Comparison of ENCODE assay signal across 22 cellular contexts in the genomic region with DNA sequence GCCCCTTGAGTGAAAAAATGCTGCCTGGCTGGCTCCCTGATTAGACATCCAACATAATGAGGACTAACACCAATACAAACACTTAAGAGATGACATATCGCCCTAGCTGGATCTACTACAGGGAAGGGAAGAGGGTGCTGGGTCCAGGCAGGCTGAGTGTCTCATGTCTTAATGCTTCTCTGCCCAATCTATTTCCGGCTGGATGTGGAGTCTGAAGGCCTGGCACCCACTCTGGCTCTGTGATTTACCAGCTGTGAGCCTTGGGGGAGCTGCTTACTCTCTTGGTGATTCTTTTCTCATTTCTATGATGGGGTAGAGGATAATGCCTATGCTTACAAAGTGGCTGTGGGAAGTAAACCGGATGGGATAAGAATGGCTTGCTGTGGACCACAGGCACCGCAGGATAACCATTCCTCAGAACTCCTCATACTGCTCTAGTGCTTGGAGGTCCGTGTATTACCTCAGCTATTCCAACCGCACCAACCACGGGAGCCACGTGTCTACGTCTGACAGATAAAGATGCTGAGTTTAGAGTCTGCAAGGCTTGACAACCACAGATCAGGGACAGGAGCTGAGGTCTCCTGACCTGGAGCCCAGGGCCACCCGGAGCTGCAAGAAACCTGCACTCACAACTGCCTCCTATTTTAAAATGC.
DNase-seq lines count a peak whose midpoint lies in the region; ATAC-seq, FAIRE-seq and TF ChIP-seq lines count a peak whose summit lies in the region.
"Had no signal": no experiment of that assay in that cellular context is flagged by ENCODE, and none has a peak within 500 bp of the region (broad histone marks: within the 10 kb centered on the region; RNA-seq: fewer than 3 reads in every experiment).

No MANE protein-coding gene starts in this region.

- H3K36me3 Mint-ChIP-seq in activated naive CD4-positive, alpha-beta T cell treated with anti-CD3 and anti-CD28 coated beads, Interleukin-2, amount 50 U/mL, for 24 hours = peaks cover 9% of the 10 kb centered on the region
- peaks cover 10% of the 10 kb centered on the region for H3K36me3 Mint-ChIP-seq in activated naive CD4-positive, alpha-beta T cell treated with anti-CD3 and anti-CD28 coated beads for 36 hours (ENCODE audit: low read depth)

- POLR2A ChIA-PET in K562 (lab: Yijun Ruan, JAX) = interaction anchor here (0.7 kb wide), 1 partner anchor 94 kb away, joined by 3 read pairs; no protein-coding TSS in a partner anchor

- H3K27me3 ChIP-seq in K562 (ENCODE audit: control insufficient read depth in 2 of 2, insufficient read depth in 2 of 2, low read length in 2 of 2) (peaks cover 0 to 5% of the 10 kb centered on the region in 2 experiments; a peak in 1 of 5 replicates), stomach smooth muscle (ENCODE audit: control insufficient read depth in 1 of 2, insufficient read depth in 2 of 2, low read length in 2 of 2) (no peaks in the 10 kb centered on the region), adrenal gland (no peaks in the 10 kb centered on the region)
- H3K27me3 ChIP-seq: heart right ventricle, SJCRH30 had no signal

- FAIRE-seq in K562 (lab: Jason Lieb, UNC) (no peak), kidney (lab: Jason Lieb, UNC) (no peak)
- FAIRE-seq: A549, D721Med had no signal

- H3K36me3 ChIP-seq in K562 (ENCODE audit: control insufficient read depth, insufficient read depth, low read length) = peaks cover 6% of the 10 kb centered on the region; the same call in 1 of the 3 replicates
- H3K36me3 ChIP-seq in kidney (ENCODE audit: control insufficient read depth in 1 of 2, insufficient read depth in 2 of 2, low read length in 2 of 2) = peaks cover 0 to 7% of the 10 kb centered on the region in 2 donors
- H3K36me3 ChIP-seq in stomach smooth muscle (ENCODE audit: control insufficient read depth in 2 of 2, insufficient read depth in 2 of 2, low read length in 2 of 2) = peaks cover 37 to 47% of the 10 kb centered on the region in 2 donors
- peaks cover 0 to 25% of the 10 kb centered on the region in 2 donors for H3K36me3 ChIP-seq in adrenal gland (replicated peaks in 1 of 2)

- H2AFZ ChIP-seq in K562 (ENCODE audit: low read depth, low read length) = no peak overlapping the region

- no peaks in the 10 kb centered on the region for H3K27me3 Mint-ChIP-seq in activated naive CD4-positive, alpha-beta T cell treated with anti-CD3 and anti-CD28 coated beads, Interleukin-2, amount 50 U/mL, for 24 hours
- H3K27me3 Mint-ChIP-seq in activated naive CD4-positive, alpha-beta T cell treated with anti-CD3 and anti-CD28 coated beads for 36 hours (ENCODE audit: low read depth) = no peaks in the 10 kb centered on the region
- H3K27me3 Mint-ChIP-seq: activated naive CD8-positive, alpha-beta T cell treated with anti-CD3 and anti-CD28 coated beads, Interleukin-2, amount 50 U/mL, for 24 hours; naive thymus-derived CD8-positive, alpha-beta T cell had no signal

- TF ChIP-seq POLR2A in K562 (conservative IDR thresholded peaks at IDR 0.05) (no peak), adrenal gland (IDR thresholded peaks at IDR 0.05) (no peak)

- peaks cover 47% of the 10 kb centered on the region for H3K4me1 Mint-ChIP-seq in activated naive CD4-positive, alpha-beta T cell treated with anti-CD3 and anti-CD28 coated beads, Interleukin-2, amount 50 U/mL, for 24 hours
- H3K4me1 Mint-ChIP-seq in activated naive CD4-positive, alpha-beta T cell treated with anti-CD3 and anti-CD28 coated beads for 36 hours (ENCODE audit: low read depth) = peaks cover 42% of the 10 kb centered on the region
- H3K4me1 Mint-ChIP-seq: activated B cell treated with CpG ODN at 0.5 μM for 24 hours had no signal

- H3K27ac ChIP-seq in K562 (ENCODE audit: extremely low read depth, low read depth, low read length) (no peak overlapping the region), kidney (ENCODE audit: low read depth in 2 of 2, low read length in 2 of 2) (peak overlapping the region in 1 of 2 donors; percentile 8), stomach smooth muscle (ENCODE audit: low read length) (peak overlapping the region; percentile 66), adrenal gland (peak overlapping the region in 1 of 5 donors; percentile 76)
- H3K27ac ChIP-seq: A549, SJCRH30 had no signal

- H3K4me1 ChIP-seq in K562 (replicated peaks in 1 of 2; ENCODE audit: control insufficient read depth in 2 of 2, insufficient read depth in 2 of 2, low read length in 2 of 2) (no peaks in the 10 kb centered on the region; a peak in 2 of 5 replicates), kidney (ENCODE audit: control insufficient read depth in 1 of 2, insufficient read depth in 1 of 2, low read depth in 1 of 2, low read length in 2 of 2) (peaks cover 10 to 13% of the 10 kb centered on the region in 2 donors), stomach smooth muscle (ENCODE audit: control insufficient read depth, insufficient read depth, low read length) (peaks cover 31% of the 10 kb centered on the region), adrenal gland (replicated peaks in 1 of 2) (peaks cover 0 to 14% of the 10 kb centered on the region in 2 donors)
- H3K4me1 ChIP-seq: A549, SJCRH30 had no signal

- CTCF ChIA-PET in activated naive CD4-positive, alpha-beta T cell treated with anti-CD3 and anti-CD28 coated beads for 36 hours (lab: Charles Lee) = interaction anchor here (0.6 to 2.4 kb wide), 5 partner anchors 8 to 216 kb away, joined by 3 to 12 read pairs (median 3); no protein-coding TSS in a partner anchor
- CTCF ChIA-PET in K562 (lab: Yijun Ruan, JAX; ENCODE audit: low intra/inter-chr PET ratio) = no interaction called here

- no peaks in the 10 kb centered on the region; the same call in 1 of the 2 replicates for H3K9me3 ChIP-seq in K562 (replicated peaks; ENCODE audit: control insufficient read depth, insufficient read depth, low read depth, low read length)
- H3K9me3 ChIP-seq in kidney (ENCODE audit: control insufficient read depth in 1 of 2, low read length in 2 of 2) = no peaks in the 10 kb centered on the region
- no peaks in the 10 kb centered on the region for H3K9me3 ChIP-seq in stomach smooth muscle (ENCODE audit: control insufficient read depth in 2 of 2, low read length in 2 of 2)
- H3K9me3 ChIP-seq in adrenal gland (replicated peaks in 1 of 3) = no peaks in the 10 kb centered on the region
- H3K9me3 ChIP-seq: A549, heart right ventricle, SJCRH30 had no signal

- H3K4me3 ChIP-seq in K562 = no peak overlapping the region
- H3K4me3 ChIP-seq in kidney (ENCODE audit: low read length in 2 of 2) = peak overlapping the region in 1 of 2 donors; percentile 42
- H3K4me3 ChIP-seq in stomach smooth muscle (ENCODE audit: low read length in 2 of 2) = peak overlapping the region in 1 of 2 donors; percentile 63
- H3K4me3 ChIP-seq in adrenal gland = no peak overlapping the region
- H3K4me3 ChIP-seq: A549, SJCRH30, skin epidermis had no signal

- TF ChIP-seq CTCF in K562 (IDR thresholded peaks at IDR 0.05 in 2 of 3, conservative IDR thresholded peaks at IDR 0.05 in 1 of 3; ENCODE audit: insufficient read depth in 2 of 3, low read depth in 1 of 3, low read length in 3 of 3) = no peak
- no peak for TF ChIP-seq CTCF in kidney (IDR thresholded peaks at IDR 0.05; ENCODE audit: borderline replicate concordance, extremely low read depth, insufficient read depth)
- no peak for TF ChIP-seq CTCF in adrenal gland (IDR thresholded peaks at IDR 0.05)

- H4K20me1 ChIP-seq in K562 (replicated peaks; ENCODE audit: control insufficient read depth, insufficient read depth, low read length) = no peaks in the 10 kb centered on the region

- intact Hi-C loops in activated naive CD4-positive, alpha-beta T cell treated with anti-CD3 and anti-CD28 coated beads for 36 hours (cut with micrococcal nuclease) = no loop called here
- intact Hi-C loops in K562 (cut with micrococcal nuclease) = no loop called here
- intact Hi-C loops in kidney (cut with DNase I) = no loop called here
- intact Hi-C loops in adrenal gland (cut with DNase I) = no loop called here

- no peaks in the 10 kb centered on the region for H3K9me1 ChIP-seq in K562 (ENCODE audit: control insufficient read depth, insufficient read depth, low read length)

- no TSS peak for BruUV-seq in K562 (replicated peaks; lab: Mats Ljungman, UMichigan)

- no peaks in the 10 kb centered on the region for H3K79me2 ChIP-seq in K562 (ENCODE audit: control insufficient read depth, insufficient read depth, low read length)

- no peak for TF ChIP-seq RAD21 in K562 (CRISPR knock-in tag; conservative IDR thresholded peaks at IDR 0.05 in 1 of 2, IDR thresholded peaks at IDR 0.05 in 1 of 2)

- H3K4me3 Mint-ChIP-seq in activated naive CD4-positive, alpha-beta T cell treated with anti-CD3 and anti-CD28 coated beads, Interleukin-2, amount 50 U/mL, for 24 hours = no peak overlapping the region
- no peak overlapping the region for H3K4me3 Mint-ChIP-seq in activated naive CD4-positive, alpha-beta T cell treated with anti-CD3 and anti-CD28 coated beads for 36 hours
- H3K4me3 Mint-ChIP-seq: activated B cell treated with CpG ODN at 0.5 μM for 24 hours; activated naive CD8-positive, alpha-beta T cell treated with anti-CD3 and anti-CD28 coated beads, Interleukin-2, amount 50 U/mL, for 24 hours; naive thymus-derived CD8-positive, alpha-beta T cell had no signal

- H3K9ac ChIP-seq in K562 (ENCODE audit: insufficient read depth in 1 of 2, low read depth in 2 of 2, low read length in 2 of 2) (no peak overlapping the region), kidney (ENCODE audit: low read length in 2 of 2) (no peak overlapping the region), stomach smooth muscle (ENCODE audit: low read length in 2 of 2) (no peak overlapping the region)

- 15% methylated on average over 10 of the region's 10 CpGs for WGBS in K562 (ENCODE audit: insufficient coverage, low coverage, missing lambda C conversion rate)
- WGBS in adrenal gland, 4 donors = 91 to 93% (median 92%) methylated on average over 10 of the region's 10 CpGs

- in situ Hi-C loops in K562 (cut with MboI) = no loop called here

- no peak overlapping the region for H3K4me2 ChIP-seq in K562 (ENCODE audit: insufficient read depth, low read length)
- H3K4me2 ChIP-seq: A549 had no signal

- TF ChIP-seq EP300 in K562 (IDR thresholded peaks at IDR 0.05; ENCODE audit: low read length) = no peak

- H3K27ac Mint-ChIP-seq in activated naive CD4-positive, alpha-beta T cell treated with anti-CD3 and anti-CD28 coated beads, Interleukin-2, amount 50 U/mL, for 24 hours = peak overlapping the region; percentile 2
- no peak overlapping the region for H3K27ac Mint-ChIP-seq in activated naive CD4-positive, alpha-beta T cell treated with anti-CD3 and anti-CD28 coated beads for 36 hours
- H3K27ac Mint-ChIP-seq: activated B cell treated with CpG ODN at 0.5 μM for 24 hours; activated naive CD8-positive, alpha-beta T cell treated with anti-CD3 and anti-CD28 coated beads, Interleukin-2, amount 50 U/mL, for 24 hours had no signal

- H3K9me3 Mint-ChIP-seq in activated naive CD4-positive, alpha-beta T cell treated with anti-CD3 and anti-CD28 coated beads, Interleukin-2, amount 50 U/mL, for 24 hours = no peaks in the 10 kb centered on the region
- H3K9me3 Mint-ChIP-seq in activated naive CD4-positive, alpha-beta T cell treated with anti-CD3 and anti-CD28 coated beads for 36 hours = no peaks in the 10 kb centered on the region
- H3K9me3 Mint-ChIP-seq: activated B cell treated with CpG ODN at 0.5 μM for 24 hours; activated naive CD8-positive, alpha-beta T cell treated with anti-CD3 and anti-CD28 coated beads, Interleukin-2, amount 50 U/mL, for 24 hours; naive thymus-derived CD8-positive, alpha-beta T cell had no signal

- ATAC-seq in K562 (no peak), SK-N-SH treated with all-trans-retinoic acid at 6 μM for 48 hours (no peak)
- ATAC-seq: A549; activated naive CD8-positive, alpha-beta T cell treated with anti-CD3 and anti-CD28 coated beads, Interleukin-2, amount 50 U/mL, for 24 hours; heart right ventricle; naive thymus-derived CD8-positive, alpha-beta T cell; PC-3 had no signal

- no peak for DNase-seq in activated naive CD4-positive, alpha-beta T cell treated with anti-CD3 and anti-CD28 coated beads for 36 hours
- no peak for DNase-seq in K562 (ENCODE audit: extremely low read depth in 1 of 4, low spot score in 3 of 4)
- DNase-seq in kidney = peak; percentile 22
- DNase-seq in adrenal gland = no peak
- DNase-seq in mesenteric fat pad (ENCODE audit: low spot score) = no peak
- DNase-seq: activated B cell treated with CpG ODN at 0.5 μM for 24 hours; activated naive CD8-positive, alpha-beta T cell treated with anti-CD3 and anti-CD28 coated beads, Interleukin-2, amount 50 U/mL, for 24 hours; central memory CD4-positive, alpha-beta T cell; effector CD8-positive, alpha-beta T cell; H7; heart right ventricle; naive thymus-derived CD8-positive, alpha-beta T cell; PC-3; SJCRH30; stimulated activated CD4-positive, alpha-beta T cell treated with anti-CD3 and anti-CD28 coated beads, Interleukin-4, amount 100 ng/mL, for 4 hours; substantia nigra had no signal
